In genomic region chr4:127425202-127425845, GRCh38 we compare ENCODE assay signal across 21 cellular contexts.
"Had no signal": no experiment of that assay in that cellular context is flagged by ENCODE, and none has a peak within 500 bp of the region (broad histone marks: within the 10 kb centered on the region; RNA-seq: fewer than 3 reads in every experiment).

No MANE protein-coding gene starts in this region.

- H3K36me3 ChIP-seq: pancreas, stomach, thoracic aorta, transverse colon had no signal

- H3K27ac Mint-ChIP-seq: dendritic cell treated with granulocyte-macrophage colony-stimulating factor and Interleukin-4, amounts not matched to agents 40 ng/mL and 50 ng/mL, for 4 days; naive thymus-derived CD4-positive, alpha-beta T cell; progenitor cell of endocrine pancreas had no signal

- DNase-seq: erythroblast; foreskin keratinocyte; head of caudate nucleus; left colon; left ventricle myocardium superior; mesenchymal stem cell; naive thymus-derived CD4-positive, alpha-beta T cell; occipital lobe; pancreas; right cardiac atrium; small intestine; stimulated activated CD4-positive, alpha-beta T cell treated with anti-CD3 and anti-CD28 coated beads, Interleukin-12 subunit alpha, Interleukin-12 subunit beta, amount 100 ng/mL, for 4 hours; stimulated activated naive CD4-positive, alpha-beta T cell; stomach; substantia nigra; transverse colon had no signal

- H3K4me2 ChIP-seq: hepatocyte had no signal

- H3K4me3 Mint-ChIP-seq: dendritic cell treated with granulocyte-macrophage colony-stimulating factor and Interleukin-4, amounts not matched to agents 40 ng/mL and 50 ng/mL, for 4 days; naive thymus-derived CD4-positive, alpha-beta T cell had no signal

- H2AFZ ChIP-seq: hepatocyte had no signal

- H3K4me1 ChIP-seq: foreskin keratinocyte, pancreas, stomach, transverse colon had no signal

- H3K27me3 Mint-ChIP-seq: dendritic cell treated with granulocyte-macrophage colony-stimulating factor and Interleukin-4, amounts not matched to agents 40 ng/mL and 50 ng/mL, for 4 days; naive thymus-derived CD4-positive, alpha-beta T cell; progenitor cell of endocrine pancreas had no signal

- H3K36me3 Mint-ChIP-seq: naive thymus-derived CD4-positive, alpha-beta T cell had no signal

- ATAC-seq: foreskin keratinocyte; left colon; left ventricle myocardium superior; naive thymus-derived CD4-positive, alpha-beta T cell; pancreas; right cardiac atrium had no signal

- H3K9me3 ChIP-seq: pancreas, stomach, thoracic aorta, transverse colon had no signal

- H3K4me1 Mint-ChIP-seq: naive thymus-derived CD4-positive, alpha-beta T cell had no signal

- H3K27ac ChIP-seq: foreskin keratinocyte, hepatocyte, pancreas, stomach, thoracic aorta, transverse colon had no signal

- H3K79me2 ChIP-seq: hepatocyte had no signal

- H3K27me3 ChIP-seq: foreskin keratinocyte, hepatocyte, pancreas, stomach, transverse colon had no signal

- H3K4me3 ChIP-seq: hepatocyte, lung, pancreas, stomach, thoracic aorta, transverse colon had no signal
